In the genomic region with DNA sequence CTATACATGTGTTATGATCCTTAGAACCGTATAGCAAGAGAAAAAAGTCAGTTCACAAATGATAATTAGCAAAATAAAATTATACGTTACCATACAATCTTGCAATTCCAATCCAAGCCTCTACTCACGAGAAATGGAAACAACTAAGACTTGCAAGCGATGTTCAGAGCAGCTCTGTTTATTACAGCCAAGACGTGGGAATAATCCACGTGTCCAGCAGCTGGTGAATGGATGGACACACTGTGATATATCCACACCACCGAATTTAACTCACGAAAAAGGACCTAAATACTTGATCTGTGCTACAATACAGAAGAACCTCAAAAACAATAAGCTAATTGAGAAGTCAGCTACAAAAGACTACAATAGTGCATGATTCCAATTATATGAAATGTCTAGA, we compare ENCODE assay signal across 1 cellular context.
TF ChIP-seq lines count a peak whose summit lies in the region.

No MANE protein-coding gene starts in this region.

TF ChIP-seq in H1, 55 proteins besides CTCF, POLR2A, EP300 and RAD21 (continued from another document):
- TF ChIP-seq, protein P1, sequence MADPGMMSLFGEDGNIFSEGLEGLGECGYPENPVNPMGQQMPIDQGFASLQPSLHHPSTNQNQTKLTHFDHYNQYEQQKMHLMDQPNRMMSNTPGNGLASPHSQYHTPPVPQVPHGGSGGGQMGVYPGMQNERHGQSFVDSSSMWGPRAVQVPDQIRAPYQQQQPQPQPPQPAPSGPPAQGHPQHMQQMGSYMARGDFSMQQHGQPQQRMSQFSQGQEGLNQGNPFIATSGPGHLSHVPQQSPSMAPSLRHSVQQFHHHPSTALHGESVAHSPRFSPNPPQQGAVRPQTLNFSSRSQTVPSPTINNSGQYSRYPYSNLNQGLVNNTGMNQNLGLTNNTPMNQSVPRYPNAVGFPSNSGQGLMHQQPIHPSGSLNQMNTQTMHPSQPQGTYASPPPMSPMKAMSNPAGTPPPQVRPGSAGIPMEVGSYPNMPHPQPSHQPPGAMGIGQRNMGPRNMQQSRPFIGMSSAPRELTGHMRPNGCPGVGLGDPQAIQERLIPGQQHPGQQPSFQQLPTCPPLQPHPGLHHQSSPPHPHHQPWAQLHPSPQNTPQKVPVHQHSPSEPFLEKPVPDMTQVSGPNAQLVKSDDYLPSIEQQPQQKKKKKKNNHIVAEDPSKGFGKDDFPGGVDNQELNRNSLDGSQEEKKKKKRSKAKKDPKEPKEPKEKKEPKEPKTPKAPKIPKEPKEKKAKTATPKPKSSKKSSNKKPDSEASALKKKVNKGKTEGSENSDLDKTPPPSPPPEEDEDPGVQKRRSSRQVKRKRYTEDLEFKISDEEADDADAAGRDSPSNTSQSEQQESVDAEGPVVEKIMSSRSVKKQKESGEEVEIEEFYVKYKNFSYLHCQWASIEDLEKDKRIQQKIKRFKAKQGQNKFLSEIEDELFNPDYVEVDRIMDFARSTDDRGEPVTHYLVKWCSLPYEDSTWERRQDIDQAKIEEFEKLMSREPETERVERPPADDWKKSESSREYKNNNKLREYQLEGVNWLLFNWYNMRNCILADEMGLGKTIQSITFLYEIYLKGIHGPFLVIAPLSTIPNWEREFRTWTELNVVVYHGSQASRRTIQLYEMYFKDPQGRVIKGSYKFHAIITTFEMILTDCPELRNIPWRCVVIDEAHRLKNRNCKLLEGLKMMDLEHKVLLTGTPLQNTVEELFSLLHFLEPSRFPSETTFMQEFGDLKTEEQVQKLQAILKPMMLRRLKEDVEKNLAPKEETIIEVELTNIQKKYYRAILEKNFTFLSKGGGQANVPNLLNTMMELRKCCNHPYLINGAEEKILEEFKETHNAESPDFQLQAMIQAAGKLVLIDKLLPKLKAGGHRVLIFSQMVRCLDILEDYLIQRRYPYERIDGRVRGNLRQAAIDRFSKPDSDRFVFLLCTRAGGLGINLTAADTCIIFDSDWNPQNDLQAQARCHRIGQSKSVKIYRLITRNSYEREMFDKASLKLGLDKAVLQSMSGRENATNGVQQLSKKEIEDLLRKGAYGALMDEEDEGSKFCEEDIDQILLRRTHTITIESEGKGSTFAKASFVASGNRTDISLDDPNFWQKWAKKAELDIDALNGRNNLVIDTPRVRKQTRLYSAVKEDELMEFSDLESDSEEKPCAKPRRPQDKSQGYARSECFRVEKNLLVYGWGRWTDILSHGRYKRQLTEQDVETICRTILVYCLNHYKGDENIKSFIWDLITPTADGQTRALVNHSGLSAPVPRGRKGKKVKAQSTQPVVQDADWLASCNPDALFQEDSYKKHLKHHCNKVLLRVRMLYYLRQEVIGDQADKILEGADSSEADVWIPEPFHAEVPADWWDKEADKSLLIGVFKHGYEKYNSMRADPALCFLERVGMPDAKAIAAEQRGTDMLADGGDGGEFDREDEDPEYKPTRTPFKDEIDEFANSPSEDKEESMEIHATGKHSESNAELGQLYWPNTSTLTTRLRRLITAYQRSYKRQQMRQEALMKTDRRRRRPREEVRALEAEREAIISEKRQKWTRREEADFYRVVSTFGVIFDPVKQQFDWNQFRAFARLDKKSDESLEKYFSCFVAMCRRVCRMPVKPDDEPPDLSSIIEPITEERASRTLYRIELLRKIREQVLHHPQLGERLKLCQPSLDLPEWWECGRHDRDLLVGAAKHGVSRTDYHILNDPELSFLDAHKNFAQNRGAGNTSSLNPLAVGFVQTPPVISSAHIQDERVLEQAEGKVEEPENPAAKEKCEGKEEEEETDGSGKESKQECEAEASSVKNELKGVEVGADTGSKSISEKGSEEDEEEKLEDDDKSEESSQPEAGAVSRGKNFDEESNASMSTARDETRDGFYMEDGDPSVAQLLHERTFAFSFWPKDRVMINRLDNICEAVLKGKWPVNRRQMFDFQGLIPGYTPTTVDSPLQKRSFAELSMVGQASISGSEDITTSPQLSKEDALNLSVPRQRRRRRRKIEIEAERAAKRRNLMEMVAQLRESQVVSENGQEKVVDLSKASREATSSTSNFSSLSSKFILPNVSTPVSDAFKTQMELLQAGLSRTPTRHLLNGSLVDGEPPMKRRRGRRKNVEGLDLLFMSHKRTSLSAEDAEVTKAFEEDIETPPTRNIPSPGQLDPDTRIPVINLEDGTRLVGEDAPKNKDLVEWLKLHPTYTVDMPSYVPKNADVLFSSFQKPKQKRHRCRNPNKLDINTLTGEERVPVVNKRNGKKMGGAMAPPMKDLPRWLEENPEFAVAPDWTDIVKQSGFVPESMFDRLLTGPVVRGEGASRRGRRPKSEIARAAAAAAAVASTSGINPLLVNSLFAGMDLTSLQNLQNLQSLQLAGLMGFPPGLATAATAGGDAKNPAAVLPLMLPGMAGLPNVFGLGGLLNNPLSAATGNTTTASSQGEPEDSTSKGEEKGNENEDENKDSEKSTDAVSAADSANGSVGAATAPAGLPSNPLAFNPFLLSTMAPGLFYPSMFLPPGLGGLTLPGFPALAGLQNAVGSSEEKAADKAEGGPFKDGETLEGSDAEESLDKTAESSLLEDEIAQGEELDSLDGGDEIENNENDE (IDR thresholded peaks at IDR 0.05; ENCODE audit: insufficient replicate concordance, low read length), result no peak
- no peak for TF ChIP-seq SIRT6 (IDR thresholded peaks at IDR 0.05; ENCODE audit: low read length)
- TF ChIP-seq NRF1 (IDR thresholded peaks at IDR 0.05; ENCODE audit: low read depth, low read length), result no peak
- TF ChIP-seq, protein P2, sequence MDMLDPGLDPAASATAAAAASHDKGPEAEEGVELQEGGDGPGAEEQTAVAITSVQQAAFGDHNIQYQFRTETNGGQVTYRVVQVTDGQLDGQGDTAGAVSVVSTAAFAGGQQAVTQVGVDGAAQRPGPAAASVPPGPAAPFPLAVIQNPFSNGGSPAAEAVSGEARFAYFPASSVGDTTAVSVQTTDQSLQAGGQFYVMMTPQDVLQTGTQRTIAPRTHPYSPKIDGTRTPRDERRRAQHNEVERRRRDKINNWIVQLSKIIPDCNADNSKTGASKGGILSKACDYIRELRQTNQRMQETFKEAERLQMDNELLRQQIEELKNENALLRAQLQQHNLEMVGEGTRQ (IDR thresholded peaks at IDR 0.05; ENCODE audit: low read length), result no peak
- TF ChIP-seq SIN3A (conservative IDR thresholded peaks at IDR 0.05 in 1 of 2, IDR thresholded peaks at IDR 0.05 in 1 of 2; ENCODE audit: low read depth in 1 of 2, low read length in 2 of 2), result no peak
- no peak for TF ChIP-seq KDM1A (IDR thresholded peaks at IDR 0.05; ENCODE audit: borderline replicate concordance, low read length)
- TF ChIP-seq GTF2F1 (IDR thresholded peaks at IDR 0.05; ENCODE audit: borderline replicate concordance, low read depth, low read length), result no peak
